ENCODE assay signal across 16 cellular contexts in genomic region chr17:67517335-67517734, GRCh38.
"Had no signal": no experiment of that assay in that cellular context is flagged by ENCODE, and none has a peak within 500 bp of the region (broad histone marks: within the 10 kb centered on the region; RNA-seq: fewer than 3 reads in every experiment).

No MANE protein-coding gene starts in this region.

- ATAC-seq: activated CD8-positive, alpha-beta T cell treated with anti-CD3 and anti-CD28 coated beads for 36 hours; esophagus mucosa; naive thymus-derived CD8-positive, alpha-beta T cell; upper lobe of right lung had no signal

- H3K36me3 ChIP-seq: ascending aorta, breast epithelium, left ventricle myocardium inferior, neutrophil, stomach, thoracic aorta, upper lobe of right lung had no signal

- H3K9me3 Mint-ChIP-seq: activated B cell treated with CpG ODN at 0.5 μM for 24 hours had no signal

- H3K4me3 ChIP-seq: ascending aorta, breast epithelium, left ventricle myocardium inferior, stomach, thoracic aorta, upper lobe of right lung had no signal

- H3K27ac ChIP-seq: ascending aorta, breast epithelium, left ventricle myocardium inferior, neutrophil, stomach, thoracic aorta, upper lobe of right lung had no signal

- H3K27me3 Mint-ChIP-seq: activated B cell treated with CpG ODN at 0.5 μM for 24 hours; activated CD8-positive, alpha-beta T cell treated with anti-CD3 and anti-CD28 coated beads for 36 hours; naive thymus-derived CD8-positive, alpha-beta T cell had no signal

- DNase-seq: activated B cell treated with CpG ODN at 0.5 μM for 24 hours; activated CD4-positive, alpha-beta T cell treated with anti-CD3 and anti-CD28 coated beads for 48 hours; activated CD8-positive, alpha-beta T cell treated with anti-CD3 and anti-CD28 coated beads for 36 hours; hippocampal formation; kidney; left ventricle myocardium inferior; mesenchymal stem cell; naive thymus-derived CD8-positive, alpha-beta T cell; stimulated activated CD4-positive, alpha-beta T cell treated with anti-CD3 and anti-CD28 coated beads, Interleukin-1b, Interleukin-23, amount 100 ng/mL, for 48 hours; stomach; upper lobe of right lung had no signal

- H3K4me1 ChIP-seq: ascending aorta, breast epithelium had no signal

- H3K27me3 ChIP-seq: ascending aorta, breast epithelium, neutrophil, stomach, upper lobe of right lung had no signal

- H3K9me3 ChIP-seq: ascending aorta, breast epithelium, neutrophil, stomach, thoracic aorta, upper lobe of right lung had no signal

- H3K4me3 Mint-ChIP-seq: activated B cell treated with CpG ODN at 0.5 μM for 24 hours; activated CD8-positive, alpha-beta T cell treated with anti-CD3 and anti-CD28 coated beads for 36 hours had no signal

- H3K27ac Mint-ChIP-seq: activated B cell treated with CpG ODN at 0.5 μM for 24 hours; activated CD8-positive, alpha-beta T cell treated with anti-CD3 and anti-CD28 coated beads for 36 hours had no signal
